Comparison of ENCODE assay signal across 8 cellular contexts in genomic region chr4:75673027-75673958, GRCh38. TPM values are rescaled to one million over a fixed set of nuclear protein-coding genes. Genes with fewer than 3 reads are reported as not detected.
DNase-seq lines count a peak whose midpoint lies in the region; ATAC-seq and TF ChIP-seq lines count a peak whose summit lies in the region.

Gene G3BP2, minus strand, starts transcription at chr4:75673411. Its CDS starts 11,386 bp downstream, at chr4:75662025.

- peak within 1 kb of the TSS; percentile 95 for H3K4me3 ChIP-seq in KMS-11 (IDR thresholded peaks at IDR 0.05; ENCODE audit: insufficient read depth, low read depth, low read length)
- H3K4me3 ChIP-seq in Peyer's patch: peak within 1 kb of the TSS; percentile 81 to 93 (median 90)
- peak within 1 kb of the TSS; percentile 86 to 95 for H3K4me3 ChIP-seq in esophagus (ENCODE audit: low read depth in 1 of 2, low read length in 2 of 2)
- peak within 1 kb of the TSS; percentile 91 for H3K4me3 ChIP-seq in mucosa of stomach (ENCODE audit: low read length)

- no peaks in the 10 kb centered on the region for H3K9me3 ChIP-seq in Peyer's patch
- no peaks in the 10 kb centered on the region for H3K9me3 ChIP-seq in esophagus (ENCODE audit: control insufficient read depth in 2 of 2, insufficient read depth in 1 of 2, low read depth in 1 of 2, low read length in 1 of 2)
- no peaks in the 10 kb centered on the region for H3K9me3 ChIP-seq in mucosa of stomach (ENCODE audit: control insufficient read depth, low read length)

- DNase-seq in DMS53 treated with DMSO at 0.1 percent for 48 hours (lab: John Stamatoyannopoulos, UW; ENCODE audit: unreplicated experiment): peak; percentile 91
- DNase-seq in Peyer's patch: peak; percentile 96 to 99 (median 98)
- DNase-seq in activated T-cell treated with anti-CD3 and anti-CD28 coated beads, Interleukin-2, amount 50 U/mL, for 48 hours: peak; percentile 96 to 98
- peak; percentile 91 to 94 for DNase-seq in stimulated activated CD8-positive, alpha-beta memory T cell treated with anti-CD3 and anti-CD28 coated beads, Interleukin-7, amount 100 ng/mL, for 1 hour (ENCODE audit: low read depth in 2 of 2)

- ATAC-seq in GM21737 (IDR thresholded peaks at IDR 0.05; ENCODE audit: unreplicated experiment): peak; percentile 93

- H3K9ac ChIP-seq in KMS-11 (peak within 1 kb of the TSS; percentile 84), mucosa of stomach (ENCODE audit: low read length) (peak within 1 kb of the TSS; percentile 96)

- WGBS in esophagus, 2 donors: 0 to 1% methylated on average over 80 to 83 of the region's 83 CpGs

- H3K79me2 ChIP-seq in KMS-11 (ENCODE audit: insufficient read depth, low read depth): peaks cover 48% of the 10 kb centered on the region

- H3K27ac ChIP-seq in KMS-11 (peak within 1 kb of the TSS; percentile 87), Peyer's patch (peak within 1 kb of the TSS; percentile 96 to 99 (median 98)), esophagus (ENCODE audit: low read depth in 2 of 2, low read length in 1 of 2) (peak within 1 kb of the TSS; percentile 90 to 98)

- peak; percentile 91 to 96 for TF ChIP-seq POLR2A in Peyer's patch (IDR thresholded peaks at IDR 0.05)

- H4K20me1 ChIP-seq in KMS-11 (ENCODE audit: insufficient read depth): peaks cover 40% of the 10 kb centered on the region

- peak within 1 kb of the TSS; percentile 91 for H3K4me2 ChIP-seq in KMS-11

- no peaks in the 10 kb centered on the region for H3K36me3 ChIP-seq in KMS-11 (ENCODE audit: insufficient read depth)
- H3K36me3 ChIP-seq in Peyer's patch: no peaks in the 10 kb centered on the region
- H3K36me3 ChIP-seq in esophagus (ENCODE audit: control insufficient read depth in 2 of 2, insufficient read depth in 2 of 2, low read length in 1 of 2): no peaks in the 10 kb centered on the region
- no peaks in the 10 kb centered on the region for H3K36me3 ChIP-seq in mucosa of stomach (ENCODE audit: control insufficient read depth, insufficient read depth, low read length)

- no peak for TF ChIP-seq CTCF in KMS-11 (conservative IDR thresholded peaks at IDR 0.05; ENCODE audit: low read depth, low read length)
- no peak for TF ChIP-seq CTCF in Peyer's patch (IDR thresholded peaks at IDR 0.05)

- peak within 1 kb of the TSS; percentile 87 for H2AFZ ChIP-seq in KMS-11 (ENCODE audit: low read depth)

- H3K4me1 ChIP-seq in KMS-11 (ENCODE audit: low read depth, poor library complexity, severe bottlenecking) (peaks cover 42% of the 10 kb centered on the region), Peyer's patch (peaks cover 0 to 35% (median 0%) of the 10 kb centered on the region in 4 donors), esophagus (ENCODE audit: control insufficient read depth in 2 of 2, insufficient read depth in 2 of 2, low read length in 1 of 2) (no peaks in the 10 kb centered on the region), mucosa of stomach (ENCODE audit: control insufficient read depth, insufficient read depth, low read length) (peaks cover 16% of the 10 kb centered on the region)

- H3K27me3 ChIP-seq in KMS-11 (ENCODE audit: insufficient read depth, low read depth): no peaks in the 10 kb centered on the region
- no peaks in the 10 kb centered on the region for H3K27me3 ChIP-seq in Peyer's patch
- H3K27me3 ChIP-seq in esophagus (ENCODE audit: control insufficient read depth in 1 of 2, insufficient read depth in 2 of 2, low read length in 2 of 2): no peaks in the 10 kb centered on the region
- H3K27me3 ChIP-seq in mucosa of stomach (ENCODE audit: control insufficient read depth, insufficient read depth, low read length): no peaks in the 10 kb centered on the region

RNA-seq across cellular contexts. Expression of gene G3BP2, which starts in this region (rescaled TPM):
- total RNA-seq in Peyer's patch: 100 to 1,000 TPM in 1 of 4 donors, 10 to 100 TPM in 3; 54.5 to 121 (median 89.8) TPM
- polyA plus RNA-seq in esophagus: 10 to 100 TPM in 1 of 2 donors, 1 to 10 TPM in 1; 8.4 to 28.2 TPM

Comparison
In these comparisons a context has a peak if more than half of its experiments do, and no peak if none do; other contexts are left out.
1. Peak in every context shown above with its lines: DNase-seq, ATAC-seq, H3K4me3 ChIP-seq and H3K27ac ChIP-seq.